9 cellular contexts compared by ENCODE assay signal in the genomic region with DNA sequence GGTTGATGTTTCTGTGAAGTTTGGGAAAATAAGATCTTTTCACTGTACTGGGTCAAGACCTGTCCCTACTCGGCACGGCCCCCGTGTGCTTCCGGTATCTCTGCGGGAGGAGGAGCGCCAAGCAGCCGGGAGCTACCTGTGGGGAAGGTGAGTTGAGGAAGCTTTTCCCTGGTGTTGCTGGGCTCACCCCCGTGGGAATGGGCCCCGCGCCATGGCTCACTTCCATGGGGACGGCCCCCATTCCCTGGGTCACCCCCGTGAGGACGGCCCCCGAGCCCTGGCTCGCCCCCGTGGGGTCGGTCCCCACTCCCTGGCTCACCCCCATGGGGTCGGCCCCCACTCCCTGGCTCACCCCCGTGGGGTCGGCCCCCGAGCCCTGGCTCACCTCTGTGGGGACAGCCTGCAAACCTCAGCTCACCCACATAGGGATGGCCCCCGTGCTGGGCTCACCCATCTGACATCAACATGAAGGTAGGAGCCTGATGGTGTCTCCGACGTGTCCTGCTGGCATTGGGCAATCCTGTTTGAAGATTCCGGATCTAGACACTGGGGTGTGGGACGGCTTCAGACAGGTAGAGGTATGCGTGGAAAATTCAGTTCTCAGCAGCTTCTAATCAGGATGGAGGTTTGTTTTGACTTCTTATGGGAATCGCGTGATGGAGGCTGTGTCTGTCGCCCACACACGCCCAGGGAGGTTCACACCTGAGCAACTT. TPM values are rescaled to one million over a fixed set of nuclear protein-coding genes. Genes with fewer than 3 reads are reported as not detected.
DNase-seq lines count a peak whose midpoint lies in the region; ATAC-seq and TF ChIP-seq lines count a peak whose summit lies in the region.
"Had no signal": no experiment of that assay in that cellular context is flagged by ENCODE, and none has a peak within 500 bp of the region (broad histone marks: within the 10 kb centered on the region; RNA-seq: fewer than 3 reads in every experiment).

No MANE protein-coding gene starts in this region.

- peak overlapping the region; percentile 90 for H2AFZ ChIP-seq in mesenchymal stem cell (ENCODE audit: low read depth, low read length)

- peak; percentile 30 for DNase-seq in left ventricle myocardium superior
- DNase-seq in cardiac septum (ENCODE audit: low spot score): no peak
- DNase-seq in activated T-helper 1 cell treated with anti-CD3 and anti-CD28 coated beads, Interleukin-12 subunit alpha, Interleukin-12 subunit beta, Interleukin-2, Interleukin-4 antibody, amounts not matched to agents 30 ng/mL and 10 ng/mL and 1 ng/mL, durations not matched to agents 14 hours and 24 hours and 36 hours (ENCODE audit: low spot score): no peak
- DNase-seq in mesenchymal stem cell: no peak
- DNase-seq in upper lobe of right lung: no peak
- no peak for DNase-seq in stimulated activated CD4-positive, alpha-beta T cell treated with anti-CD3 and anti-CD28 coated beads, Interleukin-2, amount 100 ng/mL, for 24 hours

- no peak for ATAC-seq in left ventricle myocardium superior
- no peak for ATAC-seq in upper lobe of right lung
- ATAC-seq in HG02870 (IDR thresholded peaks at IDR 0.05; ENCODE audit: unreplicated experiment): no peak
- ATAC-seq in GM19463 (IDR thresholded peaks at IDR 0.05; ENCODE audit: unreplicated experiment): no peak

- H3K4me1 ChIP-seq in mesenchymal stem cell (ENCODE audit: control insufficient read depth, insufficient read depth, low read depth, low read length) (peaks cover 14% of the 10 kb centered on the region), upper lobe of right lung (peaks cover 15% of the 10 kb centered on the region)

- H2BK5ac ChIP-seq in mesenchymal stem cell (ENCODE audit: low read depth, low read length, poor library complexity, severe bottlenecking): no peak overlapping the region

- no peaks in the 10 kb centered on the region for H3K79me1 ChIP-seq in mesenchymal stem cell (replicated peaks; ENCODE audit: low read length, poor library complexity, severe bottlenecking)

- H3K27ac ChIP-seq in mesenchymal stem cell (ENCODE audit: low read length, poor library complexity, severe bottlenecking) (no peak overlapping the region), upper lobe of right lung (no peak overlapping the region)

- H3K27me3 ChIP-seq in mesenchymal stem cell (ENCODE audit: control insufficient read depth in 1 of 2, insufficient read depth in 1 of 2, low read length in 2 of 2) (peaks cover 29 to 67% of the 10 kb centered on the region in 2 experiments), upper lobe of right lung (peaks cover 20% of the 10 kb centered on the region)

- H3K18ac ChIP-seq in mesenchymal stem cell (ENCODE audit: low read depth in 1 of 2, low read length in 2 of 2): peak overlapping the region; percentile 49 to 89

- H3K9me3 Mint-ChIP-seq in activated T-helper 1 cell treated with anti-CD3 and anti-CD28 coated beads, Interleukin-12 subunit alpha, Interleukin-12 subunit beta, Interleukin-2, Interleukin-4 antibody, amounts not matched to agents 30 ng/mL and 10 ng/mL and 1 ng/mL, durations not matched to agents 14 hours and 24 hours and 36 hours: no peaks in the 10 kb centered on the region

- H3K9me3 ChIP-seq in mesenchymal stem cell (ENCODE audit: control insufficient read depth, low read length) (no peaks in the 10 kb centered on the region), upper lobe of right lung (no peaks in the 10 kb centered on the region)

- H3K4ac ChIP-seq in mesenchymal stem cell (ENCODE audit: low read depth in 1 of 2, low read length in 2 of 2): peak overlapping the region; percentile 24 to 96

- peaks cover 53% of the 10 kb centered on the region for H3K27me3 Mint-ChIP-seq in activated T-helper 1 cell treated with anti-CD3 and anti-CD28 coated beads, Interleukin-12 subunit alpha, Interleukin-12 subunit beta, Interleukin-2, Interleukin-4 antibody, amounts not matched to agents 30 ng/mL and 10 ng/mL and 1 ng/mL, durations not matched to agents 14 hours and 24 hours and 36 hours (ENCODE audit: insufficient read depth)

- intact Hi-C loops in left ventricle myocardium superior (cut with micrococcal nuclease) (no loop called here), cardiac septum (cut with DNase I) (no loop called here), upper lobe of right lung (cut with DNase I) (no loop called here)
- intact Hi-C loops in activated T-helper 1 cell treated with anti-CD3 and anti-CD28 coated beads, Interleukin-12 subunit alpha, Interleukin-12 subunit beta, Interleukin-2, Interleukin-4 antibody, amounts not matched to agents 30 ng/mL and 10 ng/mL and 1 ng/mL, durations not matched to agents 14 hours and 24 hours and 36 hours (cut with micrococcal nuclease): loop anchor here (2.0 kb wide), 1 partner anchor 13 kb away; no protein-coding TSS in a partner anchor

- H3K9ac ChIP-seq in mesenchymal stem cell (ENCODE audit: low read length): peak overlapping the region; percentile 77

- H4K8ac ChIP-seq in mesenchymal stem cell (ENCODE audit: low read length): peak overlapping the region; percentile 98

- no peak overlapping the region for H3K23ac ChIP-seq in mesenchymal stem cell (ENCODE audit: low read length in 2 of 2)

- H2BK15ac ChIP-seq in mesenchymal stem cell (ENCODE audit: low read depth, poor library complexity, severe bottlenecking): no peak overlapping the region

- no peak overlapping the region for H2BK120ac ChIP-seq in mesenchymal stem cell (ENCODE audit: low read depth, low read length)

- peak overlapping the region; percentile 53 for H3K4me3 Mint-ChIP-seq in activated T-helper 1 cell treated with anti-CD3 and anti-CD28 coated beads, Interleukin-12 subunit alpha, Interleukin-12 subunit beta, Interleukin-2, Interleukin-4 antibody, amounts not matched to agents 30 ng/mL and 10 ng/mL and 1 ng/mL, durations not matched to agents 14 hours and 24 hours and 36 hours

- no peaks in the 10 kb centered on the region for H3K36me3 Mint-ChIP-seq in activated T-helper 1 cell treated with anti-CD3 and anti-CD28 coated beads, Interleukin-12 subunit alpha, Interleukin-12 subunit beta, Interleukin-2, Interleukin-4 antibody, amounts not matched to agents 30 ng/mL and 10 ng/mL and 1 ng/mL, durations not matched to agents 14 hours and 24 hours and 36 hours (ENCODE audit: low read depth)

- H3K36me3 ChIP-seq in mesenchymal stem cell (ENCODE audit: control insufficient read depth in 1 of 2, insufficient read depth in 2 of 2, low read depth in 1 of 2, low read length in 2 of 2) (no peaks in the 10 kb centered on the region), upper lobe of right lung (no peaks in the 10 kb centered on the region)

- H3K4me2 ChIP-seq in mesenchymal stem cell (ENCODE audit: low read length, poor library complexity, severe bottlenecking): no peak overlapping the region

- 84% methylated on average over 19 of the region's 31 CpGs for WGBS in mesenchymal stem cell

- H4K91ac ChIP-seq in mesenchymal stem cell (ENCODE audit: low read length): peak overlapping the region; percentile 78

- H3K14ac ChIP-seq in mesenchymal stem cell (ENCODE audit: low read length in 2 of 2): no peak overlapping the region

- no peak overlapping the region for H3K27ac Mint-ChIP-seq in activated T-helper 1 cell treated with anti-CD3 and anti-CD28 coated beads, Interleukin-12 subunit alpha, Interleukin-12 subunit beta, Interleukin-2, Interleukin-4 antibody, amounts not matched to agents 30 ng/mL and 10 ng/mL and 1 ng/mL, durations not matched to agents 14 hours and 24 hours and 36 hours

- H3K4me1 Mint-ChIP-seq in activated T-helper 1 cell treated with anti-CD3 and anti-CD28 coated beads, Interleukin-12 subunit alpha, Interleukin-12 subunit beta, Interleukin-2, Interleukin-4 antibody, amounts not matched to agents 30 ng/mL and 10 ng/mL and 1 ng/mL, durations not matched to agents 14 hours and 24 hours and 36 hours (ENCODE audit: low read depth): peaks cover 12% of the 10 kb centered on the region

- TF ChIP-seq CTCF in upper lobe of right lung (IDR thresholded peaks at IDR 0.05): no peak

- no peak overlapping the region for H2AK5ac ChIP-seq in mesenchymal stem cell (ENCODE audit: low read length, severe bottlenecking)

- H3K4me3 ChIP-seq in mesenchymal stem cell (ENCODE audit: insufficient read depth in 1 of 2, low read depth in 1 of 2, low read length in 2 of 2) (peak overlapping the region in 1 of 2 experiments; percentile 79), upper lobe of right lung (peak overlapping the region; percentile 50)

- H2BK12ac ChIP-seq in mesenchymal stem cell (ENCODE audit: low read length in 2 of 2): no peak overlapping the region

RNA-seq across cellular contexts. Expression of gene LRCOL1, which starts 9.1 kb away (rescaled TPM):
- total RNA-seq in left ventricle myocardium superior: not detected
- total RNA-seq in cardiac septum: not detected
- not detected in 2 replicates for total RNA-seq in activated T-helper 1 cell treated with anti-CD3 and anti-CD28 coated beads, Interleukin-12 subunit alpha, Interleukin-12 subunit beta, Interleukin-2, Interleukin-4 antibody, amounts not matched to agents 30 ng/mL and 10 ng/mL and 1 ng/mL, durations not matched to agents 14 hours and 24 hours and 36 hours
- polyA plus RNA-seq in mesenchymal stem cell (2013, experiment 1 of 2): not detected
- not detected for polyA plus RNA-seq in mesenchymal stem cell (2013, experiment 2 of 2)
- total RNA-seq in upper lobe of right lung: 1.8 TPM
- total RNA-seq: T-helper 2 cell treated with Interferon-gamma antibody and Interleukin-4, amounts not matched to agents 100 ng/mL and 5 ng/mL, for 36 hours had no signal

RNA-seq across cellular contexts. Expression of gene P2RX2, which starts 17.2 kb away (rescaled TPM):
- total RNA-seq in left ventricle myocardium superior (not detected), cardiac septum (not detected), upper lobe of right lung (0.55 TPM)
- total RNA-seq in activated T-helper 1 cell treated with anti-CD3 and anti-CD28 coated beads, Interleukin-12 subunit alpha, Interleukin-12 subunit beta, Interleukin-2, Interleukin-4 antibody, amounts not matched to agents 30 ng/mL and 10 ng/mL and 1 ng/mL, durations not matched to agents 14 hours and 24 hours and 36 hours: not detected in 2 replicates
- polyA plus RNA-seq in mesenchymal stem cell (2013, experiment 1 of 2): not detected
- not detected for polyA plus RNA-seq in mesenchymal stem cell (2013, experiment 2 of 2)
- total RNA-seq: T-helper 2 cell treated with Interferon-gamma antibody and Interleukin-4, amounts not matched to agents 100 ng/mL and 5 ng/mL, for 36 hours had no signal
